ENCODE assay signal across 17 cellular contexts in the genomic region with DNA sequence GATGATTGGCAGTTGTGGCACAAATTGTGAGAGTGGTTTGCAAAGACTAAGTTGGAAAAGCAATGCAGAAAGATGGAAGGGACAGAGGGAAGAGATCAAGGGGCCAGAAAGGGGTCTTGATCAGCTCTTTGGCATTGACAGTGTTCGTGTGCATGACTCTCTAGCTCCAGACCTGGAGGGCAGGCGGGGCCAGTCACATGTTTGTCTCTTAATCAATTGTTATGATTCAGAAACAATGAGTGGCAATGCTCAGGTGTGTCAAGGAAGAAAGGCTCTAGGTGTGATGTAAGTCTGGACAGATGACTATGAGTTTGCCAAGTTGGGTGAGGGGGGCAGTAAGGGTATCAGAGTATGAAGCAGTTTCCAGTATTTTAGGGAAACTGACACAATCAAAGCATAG.
"Had no signal": no experiment of that assay in that cellular context is flagged by ENCODE, and none has a peak within 500 bp of the region (broad histone marks: within the 10 kb centered on the region; RNA-seq: fewer than 3 reads in every experiment).

No MANE protein-coding gene starts in this region.

- H3K27ac Mint-ChIP-seq: memory B cell, mesothelial cell of epicardium, nephron had no signal

- H3K36me3 Mint-ChIP-seq: immature natural killer cell, memory B cell, mesothelial cell of epicardium had no signal

- H3K4me3 ChIP-seq: gastroesophageal sphincter, left ventricle myocardium inferior, lower lobe of right lung, sigmoid colon, skin epidermis, stomach, thoracic aorta, transverse colon had no signal

- DNase-seq: dermis blood vessel endothelial cell; immature natural killer cell; left ventricle myocardium inferior; lower lobe of right lung; stimulated activated CD4-positive, alpha-beta T cell treated with anti-CD3 and anti-CD28 coated beads, Interleukin-4, amount 100 ng/mL, for 4 hours; stimulated activated naive CD4-positive, alpha-beta T cell; stomach; substantia nigra; transverse colon had no signal

- ATAC-seq: gastroesophageal sphincter, lower lobe of right lung had no signal

- H3K4me3 Mint-ChIP-seq: endodermal cell, immature natural killer cell, memory B cell, mesothelial cell of epicardium, nephron had no signal

- H3K9me3 Mint-ChIP-seq: endodermal cell, immature natural killer cell, memory B cell, mesothelial cell of epicardium, nephron had no signal
